In genomic region chrX:25021132-25021498, GRCh38 we compare ENCODE assay signal across 1 cellular context.
TF ChIP-seq lines count a peak whose summit lies in the region.

No MANE protein-coding gene starts in this region.

TF ChIP-seq in HEK293, 187 proteins besides CTCF, POLR2A, EP300 and RAD21 (continued from another document):
- TF ChIP-seq ZNF692 (tag by site-specific recombination; IDR thresholded peaks at IDR 0.05) (peak; percentile 21; the same call in 1 of the 2 replicates), ZBTB48 (tag by site-specific recombination; IDR thresholded peaks at IDR 0.05) (0 out of 2 replicates have a peak, but pooled peaks have one; percentile 40), TRIM28 (IDR thresholded peaks at IDR 0.05; ENCODE audit: borderline replicate concordance, low read length) (no peak), ZBTB17 (tag by site-specific recombination; IDR thresholded peaks at IDR 0.05) (peak; percentile 35; the same call in 1 of the 2 replicates), ZFP3 (tag by site-specific recombination; IDR thresholded peaks at IDR 0.05; ENCODE audit: low read depth) (no peak)
- TF ChIP-seq, protein P1, sequence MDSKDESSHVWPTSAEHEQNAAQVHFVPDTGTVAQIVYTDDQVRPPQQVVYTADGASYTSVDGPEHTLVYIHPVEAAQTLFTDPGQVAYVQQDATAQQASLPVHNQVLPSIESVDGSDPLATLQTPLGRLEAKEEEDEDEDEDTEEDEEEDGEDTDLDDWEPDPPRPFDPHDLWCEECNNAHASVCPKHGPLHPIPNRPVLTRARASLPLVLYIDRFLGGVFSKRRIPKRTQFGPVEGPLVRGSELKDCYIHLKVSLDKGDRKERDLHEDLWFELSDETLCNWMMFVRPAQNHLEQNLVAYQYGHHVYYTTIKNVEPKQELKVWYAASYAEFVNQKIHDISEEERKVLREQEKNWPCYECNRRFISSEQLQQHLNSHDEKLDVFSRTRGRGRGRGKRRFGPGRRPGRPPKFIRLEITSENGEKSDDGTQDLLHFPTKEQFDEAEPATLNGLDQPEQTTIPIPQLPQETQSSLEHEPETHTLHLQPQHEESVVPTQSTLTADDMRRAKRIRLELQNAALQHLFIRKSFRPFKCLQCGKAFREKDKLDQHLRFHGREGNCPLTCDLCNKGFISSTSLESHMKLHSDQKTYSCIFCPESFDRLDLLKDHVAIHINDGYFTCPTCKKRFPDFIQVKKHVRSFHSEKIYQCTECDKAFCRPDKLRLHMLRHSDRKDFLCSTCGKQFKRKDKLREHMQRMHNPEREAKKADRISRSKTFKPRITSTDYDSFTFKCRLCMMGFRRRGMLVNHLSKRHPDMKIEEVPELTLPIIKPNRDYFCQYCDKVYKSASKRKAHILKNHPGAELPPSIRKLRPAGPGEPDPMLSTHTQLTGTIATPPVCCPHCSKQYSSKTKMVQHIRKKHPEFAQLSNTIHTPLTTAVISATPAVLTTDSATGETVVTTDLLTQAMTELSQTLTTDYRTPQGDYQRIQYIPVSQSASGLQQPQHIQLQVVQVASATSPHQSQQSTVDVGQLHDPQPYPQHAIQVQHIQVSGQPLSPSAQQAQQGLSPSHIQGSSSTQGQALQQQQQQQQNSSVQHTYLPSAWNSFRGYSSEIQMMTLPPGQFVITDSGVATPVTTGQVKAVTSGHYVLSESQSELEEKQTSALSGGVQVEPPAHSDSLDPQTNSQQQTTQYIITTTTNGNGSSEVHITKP (tag by site-specific recombination; IDR thresholded peaks at IDR 0.05), result peak; percentile 56; the same call in 1 of the 2 replicates
